Comparison of ENCODE assay signal across 12 cellular contexts in the genomic region with DNA sequence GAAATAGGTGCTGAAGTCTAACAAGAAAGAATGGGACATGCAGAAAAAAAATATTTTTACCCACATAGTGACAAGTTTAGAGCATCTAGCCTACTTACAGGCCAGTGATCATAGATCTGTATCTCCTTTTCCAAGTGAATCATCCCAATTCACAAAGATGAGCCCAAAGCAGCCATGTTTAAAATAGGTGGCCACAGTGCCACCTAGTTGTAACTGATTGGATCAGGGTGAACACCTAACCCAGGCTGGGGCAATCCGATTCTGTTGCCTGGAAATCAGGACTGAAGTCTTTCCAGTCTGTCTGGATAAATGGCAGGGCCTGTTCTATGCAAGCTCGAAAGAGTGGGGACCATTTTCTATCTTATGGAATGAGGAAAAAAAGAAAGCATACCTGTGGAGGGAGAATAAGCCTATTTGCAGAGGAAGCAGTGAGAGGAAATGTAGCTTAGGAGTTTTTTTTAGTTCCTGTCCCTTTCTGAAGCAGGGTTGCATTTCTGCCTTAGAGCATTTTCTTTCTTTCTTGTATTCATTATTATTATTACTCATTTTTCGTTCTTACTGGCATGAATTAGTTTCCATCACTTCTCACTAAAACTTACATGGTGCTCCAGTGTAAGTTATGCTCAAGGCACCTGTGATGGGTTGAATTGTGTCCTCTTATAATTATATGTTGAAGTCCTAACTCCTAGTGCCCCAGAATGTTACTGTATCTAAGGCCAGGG.
DNase-seq lines count a peak whose midpoint lies in the region; ATAC-seq and TF ChIP-seq lines count a peak whose summit lies in the region.
"Had no signal": no experiment of that assay in that cellular context is flagged by ENCODE, and none has a peak within 500 bp of the region (broad histone marks: within the 10 kb centered on the region; RNA-seq: fewer than 3 reads in every experiment).

No MANE protein-coding gene starts in this region.

- no peaks in the 10 kb centered on the region for H3K36me3 Mint-ChIP-seq in neural progenitor cell
- H3K36me3 Mint-ChIP-seq: activated naive CD4-positive, alpha-beta T cell treated with anti-CD3 and anti-CD28 coated beads, Interleukin-2, amount 50 U/mL, for 24 hours had no signal

- TF ChIP-seq CTCF in astrocyte of the cerebellum (IDR thresholded peaks at IDR 0.05; ENCODE audit: low read depth, low read length, missing control alignments), result peak; percentile 5
- peak; percentile 38 for TF ChIP-seq CTCF in neural progenitor cell (IDR thresholded peaks at IDR 0.05)

- no peak for ATAC-seq in GM21367 (IDR thresholded peaks at IDR 0.05; ENCODE audit: unreplicated experiment)

- H3K79me2 ChIP-seq in neural progenitor cell (ENCODE audit: low read depth), result no peaks in the 10 kb centered on the region

- no peaks in the 10 kb centered on the region for H3K27me3 ChIP-seq in neural progenitor cell

- no peaks in the 10 kb centered on the region for H3K36me3 ChIP-seq in neural progenitor cell

- H3K27ac Mint-ChIP-seq in neural progenitor cell, result no peak overlapping the region
- H3K27ac Mint-ChIP-seq: activated naive CD4-positive, alpha-beta T cell treated with anti-CD3 and anti-CD28 coated beads, Interleukin-2, amount 50 U/mL, for 24 hours had no signal

- H3K9me3 Mint-ChIP-seq in neural progenitor cell, result no peaks in the 10 kb centered on the region
- H3K9me3 Mint-ChIP-seq: activated naive CD4-positive, alpha-beta T cell treated with anti-CD3 and anti-CD28 coated beads, Interleukin-2, amount 50 U/mL, for 24 hours had no signal

- no peaks in the 10 kb centered on the region for H3K27me3 Mint-ChIP-seq in neural progenitor cell (ENCODE audit: insufficient read depth, low read depth)

- in situ Hi-C loops in astrocyte of the cerebellum (cut with HindIII; ENCODE audit: low sequenced_read_pairs), result no loop called here

- H3K4me1 ChIP-seq in neural progenitor cell, result no peaks in the 10 kb centered on the region

- H3K4me3 Mint-ChIP-seq in neural progenitor cell, result no peak overlapping the region
- H3K4me3 Mint-ChIP-seq: activated naive CD4-positive, alpha-beta T cell treated with anti-CD3 and anti-CD28 coated beads, Interleukin-2, amount 50 U/mL, for 24 hours had no signal

- H3K9ac ChIP-seq in neural progenitor cell, result no peak overlapping the region

- no peaks in the 10 kb centered on the region for H3F3A ChIP-seq in neural progenitor cell (ENCODE audit: low read depth)

- no peaks in the 10 kb centered on the region for H4K20me1 ChIP-seq in neural progenitor cell (ENCODE audit: low read depth)

- H3K4me2 ChIP-seq in neural progenitor cell, result no peak overlapping the region

- H3K4me3 ChIP-seq in astrocyte of the cerebellum (ENCODE audit: low read depth, low read length) (no peak overlapping the region), neural progenitor cell (no peak overlapping the region)

- peak overlapping the region; percentile 40 for H2AFZ ChIP-seq in neural progenitor cell (replicated peaks)

- H3K27ac ChIP-seq in neural progenitor cell, result no peak overlapping the region

- H3K4me1 Mint-ChIP-seq in neural progenitor cell, result no peaks in the 10 kb centered on the region
- H3K4me1 Mint-ChIP-seq: activated naive CD4-positive, alpha-beta T cell treated with anti-CD3 and anti-CD28 coated beads, Interleukin-2, amount 50 U/mL, for 24 hours had no signal

- H3K9me3 ChIP-seq in neural progenitor cell (ENCODE audit: low read depth), result no peaks in the 10 kb centered on the region

- DNase-seq in NCI-H82 (lab: John Stamatoyannopoulos, UW) (peak; percentile 1), NCI-H82 treated with DMSO at 0.1 percent for 48 hours (lab: John Stamatoyannopoulos, UW; ENCODE audit: unreplicated experiment) (no peak), HT-29 (ENCODE audit: low spot score) (peak; percentile 26), astrocyte of the cerebellum (ENCODE audit: low read depth) (no peak), neural progenitor cell (ENCODE audit: low spot score) (no peak), Kasumi-1 (lab: John Stamatoyannopoulos, UW) (no peak), NCI-H2227 (lab: John Stamatoyannopoulos, UW; ENCODE audit: unreplicated experiment) (no peak)
- DNase-seq: NCI-H1092 treated with DMSO at 0.1 percent for 48 hours, NCI-H510A treated with DMSO at 0.1 percent for 48 hours, SHP77 had no signal

Comparison
In these comparisons a context has a peak if more than half of its experiments do, and no peak if none do; other contexts are left out.
1. DNase-seq: peak in NCI-H82 (single experiment) and HT-29 (single experiment); none in NCI-H82 treated with DMSO at 0.1 percent for 48 hours (single experiment), astrocyte of the cerebellum (single experiment), neural progenitor cell (single experiment), Kasumi-1 (0 of 2) and NCI-H2227 (single experiment).